ENCODE assay signal across 8 cellular contexts in genomic region chr15:43799209-43799944, GRCh38. TPM values are rescaled to one million over a fixed set of nuclear protein-coding genes. Genes with fewer than 3 reads are reported as not detected.
DNase-seq lines count a peak whose midpoint lies in the region; ATAC-seq and TF ChIP-seq lines count a peak whose summit lies in the region.

No MANE protein-coding gene starts in this region.

- peak overlapping the region; percentile 90 for H3K27ac ChIP-seq in lower lobe of right lung

- no peak for TF ChIP-seq CTCF in lower lobe of right lung (IDR thresholded peaks at IDR 0.05)

- H3K27me3 Mint-ChIP-seq in stimulated activated naive CD8-positive, alpha-beta T cell treated with anti-CD3 and anti-CD28 coated beads, Interleukin-15, Interleukin-2, amounts not matched to agents 100 ng/mL and 50 ng/mL, for 24 hours = no peaks in the 10 kb centered on the region
- H3K27me3 Mint-ChIP-seq in activated CD4-positive, alpha-beta memory T cell treated with anti-CD3 and anti-CD28 coated beads for 36 hours = no peaks in the 10 kb centered on the region

- peaks cover 49% of the 10 kb centered on the region for H3K4me1 Mint-ChIP-seq in stimulated activated naive CD8-positive, alpha-beta T cell treated with anti-CD3 and anti-CD28 coated beads, Interleukin-15, Interleukin-2, amounts not matched to agents 100 ng/mL and 50 ng/mL, for 24 hours (ENCODE audit: low read depth)
- peaks cover 55% of the 10 kb centered on the region for H3K4me1 Mint-ChIP-seq in activated CD4-positive, alpha-beta memory T cell treated with anti-CD3 and anti-CD28 coated beads for 36 hours (ENCODE audit: low read depth)

- H3K9me3 Mint-ChIP-seq in stimulated activated naive CD8-positive, alpha-beta T cell treated with anti-CD3 and anti-CD28 coated beads, Interleukin-15, Interleukin-2, amounts not matched to agents 100 ng/mL and 50 ng/mL, for 24 hours = no peaks in the 10 kb centered on the region
- no peaks in the 10 kb centered on the region for H3K9me3 Mint-ChIP-seq in activated CD4-positive, alpha-beta memory T cell treated with anti-CD3 and anti-CD28 coated beads for 36 hours

- ATAC-seq in stimulated activated naive CD8-positive, alpha-beta T cell treated with anti-CD3 and anti-CD28 coated beads, Interleukin-15, Interleukin-2, amounts not matched to agents 100 U/mL and 50 U/mL, for 24 hours = no peak
- ATAC-seq in lower lobe of right lung (peak in 1 of 2 donors; percentile 4), HG03565 (IDR thresholded peaks at IDR 0.05; ENCODE audit: unreplicated experiment) (no peak), HG02623 (IDR thresholded peaks at IDR 0.05; ENCODE audit: unreplicated experiment) (no peak)

- H3K27ac Mint-ChIP-seq in stimulated activated naive CD8-positive, alpha-beta T cell treated with anti-CD3 and anti-CD28 coated beads, Interleukin-15, Interleukin-2, amounts not matched to agents 100 ng/mL and 50 ng/mL, for 24 hours = peak overlapping the region; percentile 98
- peak overlapping the region; percentile 87 for H3K27ac Mint-ChIP-seq in activated CD4-positive, alpha-beta memory T cell treated with anti-CD3 and anti-CD28 coated beads for 36 hours

- CTCF ChIA-PET in activated CD4-positive, alpha-beta memory T cell treated with anti-CD3 and anti-CD28 coated beads for 36 hours (lab: Charles Lee) = interaction anchor here (2.6 kb wide), 1 partner anchor 22 kb away, joined by 10 read pairs; the partner anchor contains the start of gene ELL3

- H3K4me3 ChIP-seq in lower lobe of right lung = no peak overlapping the region

- H3K9me3 ChIP-seq in lower lobe of right lung = no peaks in the 10 kb centered on the region

- peaks cover 71% of the 10 kb centered on the region for H3K36me3 ChIP-seq in lower lobe of right lung

- peaks cover 53% of the 10 kb centered on the region for H3K4me1 ChIP-seq in lower lobe of right lung

- H3K27me3 ChIP-seq in lower lobe of right lung (ENCODE audit: low read depth) = no peaks in the 10 kb centered on the region

- POLR2A ChIA-PET in activated CD4-positive, alpha-beta memory T cell treated with anti-CD3 and anti-CD28 coated beads for 36 hours (lab: Charles Lee) = interaction anchor here (1.4 to 1.6 kb wide), 2 partner anchors 22 to 28 kb away, joined by 6 read pairs; partner anchors contain the start of genes ELL3 and WDR76

- H3K36me3 Mint-ChIP-seq in stimulated activated naive CD8-positive, alpha-beta T cell treated with anti-CD3 and anti-CD28 coated beads, Interleukin-15, Interleukin-2, amounts not matched to agents 100 ng/mL and 50 ng/mL, for 24 hours (ENCODE audit: low read depth) = peaks cover 76% of the 10 kb centered on the region
- peaks cover 64% of the 10 kb centered on the region for H3K36me3 Mint-ChIP-seq in activated CD4-positive, alpha-beta memory T cell treated with anti-CD3 and anti-CD28 coated beads for 36 hours

- H3K4me3 Mint-ChIP-seq in stimulated activated naive CD8-positive, alpha-beta T cell treated with anti-CD3 and anti-CD28 coated beads, Interleukin-15, Interleukin-2, amounts not matched to agents 100 ng/mL and 50 ng/mL, for 24 hours = peak overlapping the region; percentile 97
- no peak overlapping the region for H3K4me3 Mint-ChIP-seq in activated CD4-positive, alpha-beta memory T cell treated with anti-CD3 and anti-CD28 coated beads for 36 hours

- intact Hi-C loops in activated CD4-positive, alpha-beta memory T cell treated with anti-CD3 and anti-CD28 coated beads for 36 hours (cut with micrococcal nuclease) = no loop called here
- intact Hi-C loops in lower lobe of right lung (cut with DNase I) = no loop called here

- no peak for DNase-seq in stimulated activated naive CD8-positive, alpha-beta T cell treated with anti-CD3 and anti-CD28 coated beads, Interleukin-15, Interleukin-2, amounts not matched to agents 100 U/mL and 50 U/mL, for 24 hours
- DNase-seq in activated CD4-positive, alpha-beta memory T cell treated with anti-CD3 and anti-CD28 coated beads for 36 hours = no peak
- DNase-seq in lower lobe of right lung (no peak), Ammon's horn (ENCODE audit: low spot score) (no peak), kidney glomerular epithelial cell (lab: John Stamatoyannopoulos, UW) (no peak)

RNA-seq across cellular contexts. Expression of gene SERINC4, which starts 0.6 kb away (rescaled TPM):
- under 1 TPM; 0.10 to 0.15 TPM for total RNA-seq in activated CD4-positive, alpha-beta memory T cell treated with anti-CD3 and anti-CD28 coated beads for 36 hours
- not detected for total RNA-seq in lower lobe of right lung

RNA-seq across cellular contexts. Expression of gene HYPK, which starts 1.0 kb away (rescaled TPM):
- 10 to 100 TPM; 16.7 to 19.1 TPM for total RNA-seq in activated CD4-positive, alpha-beta memory T cell treated with anti-CD3 and anti-CD28 coated beads for 36 hours
- total RNA-seq in lower lobe of right lung = 13.2 TPM

RNA-seq across cellular contexts. Expression of gene SERF2, which starts 7.3 kb away (rescaled TPM):
- total RNA-seq in activated CD4-positive, alpha-beta memory T cell treated with anti-CD3 and anti-CD28 coated beads for 36 hours = 100 to 1,000 TPM; 787 to 817 TPM
- 827 TPM for total RNA-seq in lower lobe of right lung

RNA-seq across cellular contexts. Expression of gene ELL3, which starts 22.6 kb away (rescaled TPM):
- 1 to 10 TPM; 2.4 to 2.9 TPM for total RNA-seq in activated CD4-positive, alpha-beta memory T cell treated with anti-CD3 and anti-CD28 coated beads for 36 hours
- 5.1 TPM for total RNA-seq in lower lobe of right lung

RNA-seq across cellular contexts. Expression of gene MFAP1, which starts 25.1 kb away (rescaled TPM):
- 10 to 100 TPM; 37.2 to 38.0 TPM for total RNA-seq in activated CD4-positive, alpha-beta memory T cell treated with anti-CD3 and anti-CD28 coated beads for 36 hours
- total RNA-seq in lower lobe of right lung = 21.0 TPM
